ENCODE assay signal across 33 cellular contexts in the genomic region with DNA sequence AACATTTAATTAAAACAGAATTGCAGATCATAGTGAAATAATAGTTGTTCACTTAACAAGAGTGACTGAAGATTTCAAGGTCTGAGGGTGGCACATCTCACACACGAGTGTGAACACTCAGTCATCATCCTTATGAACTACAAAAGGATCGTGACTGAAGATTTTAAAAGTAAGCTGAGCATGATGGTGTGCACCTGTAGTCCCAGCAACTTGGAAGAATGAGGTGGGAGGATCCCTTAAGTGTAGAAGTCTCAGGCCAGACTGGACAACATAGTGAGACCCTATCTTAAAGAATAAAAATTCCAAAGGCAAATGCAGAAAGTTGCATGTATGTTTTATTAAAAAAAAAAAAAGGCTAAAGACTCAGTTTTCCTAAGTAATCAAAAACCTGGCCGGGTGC.
"Had no signal": no experiment of that assay in that cellular context is flagged by ENCODE, and none has a peak within 500 bp of the region (broad histone marks: within the 10 kb centered on the region; RNA-seq: fewer than 3 reads in every experiment).

No MANE protein-coding gene starts in this region.

- H3K27me3 ChIP-seq: ascending aorta, breast epithelium, cardiac muscle cell, colonic mucosa had no signal

- H3K4me1 ChIP-seq: ascending aorta, breast epithelium, colonic mucosa had no signal

- H3K27ac ChIP-seq: ascending aorta, breast epithelium, cardiac muscle cell, colonic mucosa, dorsolateral prefrontal cortex, WERI-Rb-1 had no signal

- H3K9me3 ChIP-seq: ascending aorta, breast epithelium, colonic mucosa had no signal

- ATAC-seq: activated CD8-positive, alpha-beta T cell treated with anti-CD3 and anti-CD28 coated beads, Interleukin-2, amount 10 ng/mL, durations not matched to agents 7 days and 5 days; activated naive CD4-positive, alpha-beta T cell treated with anti-CD3 and anti-CD28 coated beads, Interleukin-2, amount 50 U/mL, for 72 hours; activated T-cell treated with anti-CD3 and anti-CD28 coated beads, Interleukin-2, amount 50 U/mL, for 72 hours; esophagus mucosa; T-helper 17 cell had no signal

- H3K36me3 Mint-ChIP-seq: activated naive CD4-positive, alpha-beta T cell treated with anti-CD3 and anti-CD28 coated beads, Interleukin-2, amount 10 ng/mL, durations not matched to agents 7 days and 5 days; activated naive CD4-positive, alpha-beta T cell treated with anti-CD3 and anti-CD28 coated beads, Interleukin-2, amount 50 U/mL, for 72 hours; activated naive CD8-positive, alpha-beta T cell treated with anti-CD3 and anti-CD28 coated beads, Interleukin-2, amount 10 ng/mL, durations not matched to agents 7 days and 5 days; brain had no signal

- H3K4me3 Mint-ChIP-seq: activated CD8-positive, alpha-beta T cell treated with anti-CD3 and anti-CD28 coated beads, Interleukin-2, amount 10 ng/mL, durations not matched to agents 7 days and 5 days; activated naive CD4-positive, alpha-beta T cell treated with anti-CD3 and anti-CD28 coated beads, Interleukin-2, amount 10 ng/mL, durations not matched to agents 7 days and 5 days; activated naive CD8-positive, alpha-beta T cell treated with anti-CD3 and anti-CD28 coated beads, Interleukin-2, amount 10 ng/mL, durations not matched to agents 7 days and 5 days; activated T-cell treated with anti-CD3 and anti-CD28 coated beads, Interleukin-2, amount 50 U/mL, for 24 hours; activated T-cell treated with anti-CD3 and anti-CD28 coated beads, Interleukin-2, amount 50 U/mL, for 72 hours; brain; dendritic cell treated with granulocyte-macrophage colony-stimulating factor and Interleukin-4, amounts not matched to agents 40 ng/mL and 50 ng/mL, for 4 days; endodermal cell; T-helper 17 cell; T-helper 2 cell treated with Interferon-gamma antibody and Interleukin-4, amounts not matched to agents 5 μg/mL and 100 μg/mL, for 36 hours had no signal

- H3K27ac Mint-ChIP-seq: activated CD8-positive, alpha-beta T cell treated with anti-CD3 and anti-CD28 coated beads, Interleukin-2, amount 10 ng/mL, durations not matched to agents 7 days and 5 days; activated naive CD4-positive, alpha-beta T cell treated with anti-CD3 and anti-CD28 coated beads, Interleukin-2, amount 50 U/mL, for 72 hours; activated naive CD8-positive, alpha-beta T cell treated with anti-CD3 and anti-CD28 coated beads, Interleukin-2, amount 10 ng/mL, durations not matched to agents 7 days and 5 days; activated T-cell treated with anti-CD3 and anti-CD28 coated beads, Interleukin-2, amount 50 U/mL, for 24 hours; activated T-cell treated with anti-CD3 and anti-CD28 coated beads, Interleukin-2, amount 50 U/mL, for 72 hours; brain; dendritic cell treated with granulocyte-macrophage colony-stimulating factor and Interleukin-4, amounts not matched to agents 40 ng/mL and 50 ng/mL, for 4 days; endodermal cell; T-helper 17 cell; T-helper 2 cell treated with Interferon-gamma antibody and Interleukin-4, amounts not matched to agents 5 μg/mL and 100 μg/mL, for 36 hours had no signal

- H3K36me3 ChIP-seq: ascending aorta, breast epithelium, cardiac muscle cell, colonic mucosa, WERI-Rb-1 had no signal

- H3K9me3 Mint-ChIP-seq: activated naive CD4-positive, alpha-beta T cell treated with anti-CD3 and anti-CD28 coated beads, Interleukin-2, amount 10 ng/mL, durations not matched to agents 7 days and 5 days; activated naive CD4-positive, alpha-beta T cell treated with anti-CD3 and anti-CD28 coated beads, Interleukin-2, amount 50 U/mL, for 72 hours; activated naive CD8-positive, alpha-beta T cell treated with anti-CD3 and anti-CD28 coated beads, Interleukin-2, amount 10 ng/mL, durations not matched to agents 7 days and 5 days; activated T-cell treated with anti-CD3 and anti-CD28 coated beads, Interleukin-2, amount 50 U/mL, for 24 hours; activated T-cell treated with anti-CD3 and anti-CD28 coated beads, Interleukin-2, amount 50 U/mL, for 72 hours; dendritic cell treated with granulocyte-macrophage colony-stimulating factor and Interleukin-4, amounts not matched to agents 40 ng/mL and 50 ng/mL, for 4 days; T-helper 2 cell treated with Interferon-gamma antibody and Interleukin-4, amounts not matched to agents 5 μg/mL and 100 μg/mL, for 36 hours had no signal

- DNase-seq: activated CD4-positive, alpha-beta T cell treated with anti-CD3 and anti-CD28 coated beads for 1 hour; activated CD4-positive, alpha-beta T cell treated with anti-CD3 and anti-CD28 coated beads for 48 hours; activated CD4-positive, alpha-beta T cell treated with anti-CD3 and anti-CD28 coated beads, Interleukin-2, amount 50 U/mL, for 1 hour; activated CD4-positive, alpha-beta T cell treated with anti-CD3 and anti-CD28 coated beads, Interleukin-2, amount 50 U/mL, for 48 hours; activated CD8-positive, alpha-beta memory T cell treated with anti-CD3 and anti-CD28 coated beads, Interleukin-2, amount 50 U/mL, for 48 hours; activated CD8-positive, alpha-beta T cell treated with anti-CD3 and anti-CD28 coated beads, Interleukin-2, amount 10 ng/mL, durations not matched to agents 7 days and 5 days; activated gamma-delta T cell; activated naive CD4-positive, alpha-beta T cell; activated naive CD4-positive, alpha-beta T cell treated with anti-CD3 and anti-CD28 coated beads, Interleukin-2, amount 10 ng/mL, durations not matched to agents 7 days and 5 days; activated naive CD8-positive, alpha-beta T cell treated with anti-CD3 and anti-CD28 coated beads, Interleukin-2, amount 10 ng/mL, durations not matched to agents 7 days and 5 days; activated T-cell treated with anti-CD3 and anti-CD28 coated beads for 4 hours; activated T-cell treated with anti-CD3 and anti-CD28 coated beads, Interleukin-2, amount 50 U/mL, for 24 hours; activated T-cell treated with anti-CD3 and anti-CD28 coated beads, Interleukin-2, amount 50 U/mL, for 72 hours; central memory CD4-positive, alpha-beta T cell; cerebellar nuclear complex; colonic mucosa; dorsolateral prefrontal cortex; effector memory CD4-positive, alpha-beta T cell; endodermal cell; foreskin fibroblast; head of caudate nucleus; T-helper 1 cell; T-helper 17 cell; T1000; WERI-Rb-1 had no signal

- H3K4me3 ChIP-seq: ascending aorta, breast epithelium, cardiac muscle cell, colonic mucosa, dorsolateral prefrontal cortex had no signal
